ENCODE assay signal across 14 cellular contexts in genomic region chr1:45979074-45979777, GRCh38.
A peak's percentile ranks its signal among the peaks of the same experiment; 100 is the strongest.
DNase-seq lines count a peak whose midpoint lies in the region; ATAC-seq and TF ChIP-seq lines count a peak whose summit lies in the region.
"Had no signal": no experiment of that assay in that cellular context is flagged by ENCODE, and none has a peak within 500 bp of the region (broad histone marks: within the 10 kb centered on the region; RNA-seq: fewer than 3 reads in every experiment).

No MANE protein-coding gene starts in this region.

- peak overlapping the region; percentile 47 to 73 (median 65) for H3K27ac ChIP-seq in right lobe of liver
- H3K27ac ChIP-seq: BLaER1, SK-N-MC had no signal

- H3K9me3 ChIP-seq in adipocyte (ENCODE audit: control insufficient read depth, low read length), result peaks cover 3% of the 10 kb centered on the region
- H3K9me3 ChIP-seq in right lobe of liver, result no peaks in the 10 kb centered on the region

- H3K27me3 Mint-ChIP-seq in Calu3 (ENCODE audit: unreplicated experiment), result no peaks in the 10 kb centered on the region
- H3K27me3 Mint-ChIP-seq: stimulated activated naive CD8-positive, alpha-beta T cell treated with anti-CD3 and anti-CD28 coated beads, Interleukin-15, Interleukin-2, amounts not matched to agents 100 ng/mL and 50 ng/mL, for 24 hours had no signal

- no peak for TF ChIP-seq POLR2A in right lobe of liver (IDR thresholded peaks at IDR 0.05)

- H3K4me1 Mint-ChIP-seq in Calu3 (ENCODE audit: low read depth, unreplicated experiment), result peaks cover 15% of the 10 kb centered on the region

- H3K36me3 Mint-ChIP-seq in Calu3 (ENCODE audit: insufficient read depth, unreplicated experiment), result peaks cover 11% of the 10 kb centered on the region

- WGBS in right lobe of liver (ENCODE audit: insufficient coverage, low coverage, low lambda C conversion rate, missing lambda C conversion rate), result 36% methylated on average over 2 of the region's 2 CpGs

- no peak overlapping the region for H3K4me3 ChIP-seq in adipocyte (ENCODE audit: low read length)
- no peak overlapping the region for H3K4me3 ChIP-seq in right lobe of liver
- H3K4me3 ChIP-seq: BLaER1, SK-N-MC had no signal

- DNase-seq in Calu3 (peak; percentile 9), NCI-H2029 treated with DMSO at 0.1 percent for 48 hours (lab: John Stamatoyannopoulos, UW) (peak; percentile 98), adipocyte (ENCODE audit: low read depth) (peak; percentile 21), right lobe of liver (no peak), T1000 (lab: John Stamatoyannopoulos, UW) (no peak), HuH-7 (ENCODE audit: low spot score) (no peak)
- DNase-seq in activated naive CD4-positive, alpha-beta T cell treated with anti-CD3 and anti-CD28 coated beads, Interleukin-2, amount 50 U/mL, for 16 hours, result no peak
- DNase-seq: aorta, Kasumi-1, midbrain had no signal

- H3K4me3 Mint-ChIP-seq in Calu3 (ENCODE audit: low read depth, unreplicated experiment), result peak overlapping the region; percentile 22
- H3K4me3 Mint-ChIP-seq: stimulated activated naive CD8-positive, alpha-beta T cell treated with anti-CD3 and anti-CD28 coated beads, Interleukin-15, Interleukin-2, amounts not matched to agents 100 ng/mL and 50 ng/mL, for 24 hours had no signal

- H3K36me3 ChIP-seq in adipocyte (ENCODE audit: control insufficient read depth, insufficient read depth, low read length, severe bottlenecking), result no peaks in the 10 kb centered on the region
- no peaks in the 10 kb centered on the region for H3K36me3 ChIP-seq in right lobe of liver

- no peak overlapping the region for H3K9ac ChIP-seq in adipocyte (ENCODE audit: low read length)
- H3K9ac ChIP-seq: BLaER1 had no signal

- no TSS peak for BruUV-seq in Calu3 (replicated peaks; lab: Mats Ljungman, UMichigan)

- intact Hi-C loops in Calu3 (cut with micrococcal nuclease; ENCODE audit: unreplicated experiment), result no loop called here
- intact Hi-C loops in right lobe of liver (cut with DNase I), result no loop called here

- TF ChIP-seq CTCF in Calu3 (IDR thresholded peaks at IDR 0.05; ENCODE audit: unreplicated experiment) (no peak), right lobe of liver (IDR thresholded peaks at IDR 0.05) (no peak)

- peak; percentile 76 to 84 (median 77) for ATAC-seq in right lobe of liver
- no peak for ATAC-seq in HG02759 (IDR thresholded peaks at IDR 0.05; ENCODE audit: unreplicated experiment)

- H3K9me3 Mint-ChIP-seq in Calu3 (ENCODE audit: low read depth, unreplicated experiment), result no peaks in the 10 kb centered on the region
- H3K9me3 Mint-ChIP-seq: stimulated activated naive CD8-positive, alpha-beta T cell treated with anti-CD3 and anti-CD28 coated beads, Interleukin-15, Interleukin-2, amounts not matched to agents 100 ng/mL and 50 ng/mL, for 24 hours had no signal

- H3K27me3 ChIP-seq in adipocyte (replicated peaks; ENCODE audit: control insufficient read depth, insufficient read depth, low read length) (no peaks in the 10 kb centered on the region), right lobe of liver (no peaks in the 10 kb centered on the region)
- H3K27me3 ChIP-seq: BLaER1 had no signal

- H3K27ac Mint-ChIP-seq in Calu3 (ENCODE audit: unreplicated experiment), result peak overlapping the region; percentile 68
- H3K27ac Mint-ChIP-seq: stimulated activated naive CD8-positive, alpha-beta T cell treated with anti-CD3 and anti-CD28 coated beads, Interleukin-15, Interleukin-2, amounts not matched to agents 100 ng/mL and 50 ng/mL, for 24 hours had no signal

- H3K4me1 ChIP-seq in adipocyte (ENCODE audit: control insufficient read depth, insufficient read depth, low read length) (no peaks in the 10 kb centered on the region), right lobe of liver (peaks cover 0 to 26% (median 6%) of the 10 kb centered on the region in 4 donors)
- H3K4me1 ChIP-seq: BLaER1 had no signal

- CTCF ChIA-PET in Calu3 (lab: Charles Lee), result interaction anchor here (0.6 to 1.3 kb wide), 6 partner anchors 22 to 1347 kb away, joined by 3 to 6 read pairs (median 4); no protein-coding TSS in a partner anchor

Comparison
In these comparisons a context has a peak if more than half of its experiments do, and no peak if none do; other contexts are left out.
1. DNase-seq: peak in Calu3 (single experiment), NCI-H2029 treated with DMSO at 0.1 percent for 48 hours (single experiment) and adipocyte (single experiment); none in right lobe of liver (0 of 3), T1000 (single experiment), HuH-7 (single experiment) and activated naive CD4-positive, alpha-beta T cell treated with anti-CD3 and anti-CD28 coated beads, Interleukin-2, amount 50 U/mL, for 16 hours (single experiment).